In genomic region chr20:407953-408842, GRCh38 we compare ENCODE assay signal across 8 cellular contexts. TPM values are rescaled to one million over a fixed set of nuclear protein-coding genes. Genes with fewer than 3 reads are reported as not detected.
DNase-seq lines count a peak whose midpoint lies in the region; ATAC-seq and TF ChIP-seq lines count a peak whose summit lies in the region.

Gene RBCK1, plus strand, starts transcription at chr20:408299. Its CDS starts 459 bp downstream, at chr20:408758.

- H3K27me3 ChIP-seq in MM.1S (replicated peaks; ENCODE audit: insufficient read depth, low read length) = no peaks in the 10 kb centered on the region
- H3K27me3 ChIP-seq in SK-N-SH (ENCODE audit: insufficient read depth) = no peaks in the 10 kb centered on the region
- H3K27me3 ChIP-seq in suprapubic skin = no peaks in the 10 kb centered on the region

- H3K27ac Mint-ChIP-seq in activated naive CD4-positive, alpha-beta T cell treated with anti-CD3 and anti-CD28 coated beads, Interleukin-2, amount 10 ng/mL, durations not matched to agents 7 days and 5 days = peak within 1 kb of the TSS; percentile 95

- H3K4me2 ChIP-seq in MM.1S (ENCODE audit: low read depth, low read length) (peak within 1 kb of the TSS; percentile 67), SK-N-SH (peak within 1 kb of the TSS; percentile 98)

- peak within 1 kb of the TSS; percentile 95 for H3K4me3 Mint-ChIP-seq in activated naive CD4-positive, alpha-beta T cell treated with anti-CD3 and anti-CD28 coated beads, Interleukin-2, amount 10 ng/mL, durations not matched to agents 7 days and 5 days

- TF ChIP-seq POLR2A in suprapubic skin (IDR thresholded peaks at IDR 0.05) = no peak

- H3K27me3 Mint-ChIP-seq in activated naive CD4-positive, alpha-beta T cell treated with anti-CD3 and anti-CD28 coated beads, Interleukin-2, amount 10 ng/mL, durations not matched to agents 7 days and 5 days = no peaks in the 10 kb centered on the region

- H3K9me3 ChIP-seq in MM.1S (replicated peaks; ENCODE audit: insufficient read depth, low read length) = no peaks in the 10 kb centered on the region
- no peaks in the 10 kb centered on the region for H3K9me3 ChIP-seq in SK-N-SH
- no peaks in the 10 kb centered on the region for H3K9me3 ChIP-seq in suprapubic skin

- peak within 1 kb of the TSS; percentile 77 for H3K9ac ChIP-seq in MM.1S (ENCODE audit: low read length)
- H3K9ac ChIP-seq in SK-N-SH = peak within 1 kb of the TSS; percentile 99

- POLR2A ChIA-PET in SK-N-SH (lab: Yijun Ruan, JAX) = interaction anchor here (0.6 to 1.4 kb wide), 7 partner anchors 11 to 61 kb away, joined by 3 to 15 read pairs (median 5); partner anchors contain the start of genes NRSN2 and TRIB3

- H3K9me2 ChIP-seq in MM.1S (replicated peaks; ENCODE audit: insufficient read depth, low read length) = no peaks in the 10 kb centered on the region
- H3K9me2 ChIP-seq in SK-N-SH = no peaks in the 10 kb centered on the region

- DNase-seq in GF-D8 (lab: John Stamatoyannopoulos, UW) (peak; percentile 45), HCEC 1CT (peak; percentile 77), MM.1S (peak; percentile 84), SK-N-SH (peak; percentile 99), globus pallidus (ENCODE audit: low spot score) (peak; percentile 79), omental fat pad (ENCODE audit: low spot score) (peak; percentile 53), suprapubic skin (ENCODE audit: low spot score in 2 of 2) (peak; percentile 91 to 95)
- peak; percentile 92 for DNase-seq in activated naive CD4-positive, alpha-beta T cell treated with anti-CD3 and anti-CD28 coated beads, Interleukin-2, amount 10 ng/mL, durations not matched to agents 7 days and 5 days

- CTCF ChIA-PET in SK-N-SH (lab: Yijun Ruan, JAX) = interaction anchor here (0.6 to 2.1 kb wide), 10 partner anchors 16 to 331 kb away, joined by 3 to 8 read pairs (median 4); partner anchors contain the start of gene TRIB3
- CTCF ChIA-PET in activated naive CD4-positive, alpha-beta T cell treated with anti-CD3 and anti-CD28 coated beads, Interleukin-2, amount 10 ng/mL, durations not matched to agents 7 days and 5 days (lab: Charles Lee) = interaction anchor here (0.8 to 1.6 kb wide), 12 partner anchors 11 to 232 kb away, joined by 3 to 10 read pairs (median 4); no protein-coding TSS in a partner anchor

- H2AFZ ChIP-seq in MM.1S (ENCODE audit: low read length) = peak within 1 kb of the TSS; percentile 71
- H2AFZ ChIP-seq in SK-N-SH (ENCODE audit: low read depth) = peak within 1 kb of the TSS; percentile 71

- peaks cover 46% of the 10 kb centered on the region for H3K36me3 Mint-ChIP-seq in activated naive CD4-positive, alpha-beta T cell treated with anti-CD3 and anti-CD28 coated beads, Interleukin-2, amount 10 ng/mL, durations not matched to agents 7 days and 5 days

- peaks cover 10% of the 10 kb centered on the region for H3F3A ChIP-seq in MM.1S (ENCODE audit: insufficient read depth, low read length)
- peaks cover 9% of the 10 kb centered on the region for H3F3A ChIP-seq in SK-N-SH (replicated peaks; ENCODE audit: insufficient read depth)

- no peak for TF ChIP-seq EP300 in SK-N-SH (IDR thresholded peaks at IDR 0.05; ENCODE audit: borderline replicate concordance in 1 of 2, low read depth in 1 of 2, low read length in 1 of 2)
- TF ChIP-seq EP300 in suprapubic skin (IDR thresholded peaks at IDR 0.05) = no peak

- 0 out of 2 replicates have a peak, but pooled peaks cover 4% of the 10 kb centered on the region for H3K36me3 ChIP-seq in MM.1S (replicated peaks; ENCODE audit: insufficient read depth, low read length)
- peaks cover 14 to 37% of the 10 kb centered on the region in 2 experiments for H3K36me3 ChIP-seq in SK-N-SH (replicated peaks in 1 of 2; ENCODE audit: control insufficient read depth in 1 of 2, insufficient read depth in 2 of 2, low read length in 1 of 2)
- H3K36me3 ChIP-seq in suprapubic skin = peaks cover 3% of the 10 kb centered on the region

- ATAC-seq in omental fat pad (ENCODE audit: low FRiP score) = peak; percentile 92

- H3K4me1 Mint-ChIP-seq in activated naive CD4-positive, alpha-beta T cell treated with anti-CD3 and anti-CD28 coated beads, Interleukin-2, amount 10 ng/mL, durations not matched to agents 7 days and 5 days = peaks cover 54% of the 10 kb centered on the region

- H3K4me3 ChIP-seq in MM.1S (ENCODE audit: low read length) = peak within 1 kb of the TSS; percentile 91
- H3K4me3 ChIP-seq in SK-N-SH (ENCODE audit: low read depth in 2 of 2, low read length in 1 of 2) = peak within 1 kb of the TSS; percentile 86 to 99
- H3K4me3 ChIP-seq in suprapubic skin = peak within 1 kb of the TSS; percentile 98

- H3K4me1 ChIP-seq in MM.1S (ENCODE audit: low read length) (peaks cover 9% of the 10 kb centered on the region), SK-N-SH (ENCODE audit: control insufficient read depth in 1 of 2, insufficient read depth in 2 of 2, low read depth in 1 of 2, low read length in 1 of 2) (peaks cover 4 to 18% of the 10 kb centered on the region in 2 experiments; a peak in 2 of 4 replicates), suprapubic skin (peaks cover 27% of the 10 kb centered on the region)

- H3K9me3 Mint-ChIP-seq in activated naive CD4-positive, alpha-beta T cell treated with anti-CD3 and anti-CD28 coated beads, Interleukin-2, amount 10 ng/mL, durations not matched to agents 7 days and 5 days = peaks cover 8% of the 10 kb centered on the region

- under 1% methylated on average over 17 of the region's 87 CpGs for WGBS in SK-N-SH (ENCODE audit: low lambda C conversion rate)
- WGBS in suprapubic skin = 0% methylated on average over 10 of the region's 87 CpGs

- TF ChIP-seq RAD21 in SK-N-SH (IDR thresholded peaks at IDR 0.05; ENCODE audit: low read length) = no peak

- H3K27ac ChIP-seq in MM.1S (ENCODE audit: low read length) (peak within 1 kb of the TSS; percentile 50; the same call in 1 of the 2 replicates), SK-N-SH (ENCODE audit: low read depth in 2 of 2, low read length in 1 of 2) (peak within 1 kb of the TSS; percentile 82 to 90), suprapubic skin (peak within 1 kb of the TSS; percentile 96)

- no peak for TF ChIP-seq CTCF in MM.1S (IDR thresholded peaks at IDR 0.05; ENCODE audit: low read length)
- TF ChIP-seq CTCF in SK-N-SH (IDR thresholded peaks at IDR 0.05) = no peak
- TF ChIP-seq CTCF in omental fat pad (IDR thresholded peaks at IDR 0.05) = no peak
- TF ChIP-seq CTCF in suprapubic skin (IDR thresholded peaks at IDR 0.05) = no peak

- H4K20me1 ChIP-seq in MM.1S (ENCODE audit: insufficient read depth, low read length) = no peaks in the 10 kb centered on the region
- H4K20me1 ChIP-seq in SK-N-SH (ENCODE audit: insufficient read depth) = 0 out of 2 replicates have a peak, but pooled peaks cover 3% of the 10 kb centered on the region

- H3K79me2 ChIP-seq in MM.1S (ENCODE audit: low read length) = peaks cover 35% of the 10 kb centered on the region
- peaks cover 50% of the 10 kb centered on the region for H3K79me2 ChIP-seq in SK-N-SH (ENCODE audit: insufficient read depth)

TF ChIP-seq in SK-N-SH, 30 proteins besides CTCF, POLR2A, EP300 and RAD21 (continues in another document):
- TF ChIP-seq RXRA (IDR thresholded peaks at IDR 0.05; ENCODE audit: borderline replicate concordance, low read depth) = no peak
- no peak for TF ChIP-seq FOSL2 (IDR thresholded peaks at IDR 0.05; ENCODE audit: borderline replicate concordance, low read depth)
- peak; percentile 79 for TF ChIP-seq GABPA (IDR thresholded peaks at IDR 0.05; ENCODE audit: low read depth)
- no peak for TF ChIP-seq USF1 (IDR thresholded peaks at IDR 0.05; ENCODE audit: borderline replicate concordance, low read depth)
- peak; percentile 58; the same call in 1 of the 2 replicates for TF ChIP-seq ELF1 (IDR thresholded peaks at IDR 0.05)
- no peak for TF ChIP-seq SMC3 (IDR thresholded peaks at IDR 0.05; ENCODE audit: low read depth, low read length)
- TF ChIP-seq RFX5 (IDR thresholded peaks at IDR 0.05; ENCODE audit: low read length) = no peak
- no peak for TF ChIP-seq YY1 (IDR thresholded peaks at IDR 0.05; ENCODE audit: low read depth)
- no peak for TF ChIP-seq MAX (IDR thresholded peaks at IDR 0.05; ENCODE audit: low read depth)
- TF ChIP-seq MEF2A (IDR thresholded peaks at IDR 0.05; ENCODE audit: borderline replicate concordance, low read depth) = no peak
- peak; percentile 55; the same call in 1 of the 2 replicates for TF ChIP-seq POLR2AphosphoS5 (IDR thresholded peaks at IDR 0.05; ENCODE audit: low read depth, low read length)
- TF ChIP-seq NFIC (IDR thresholded peaks at IDR 0.05; ENCODE audit: borderline replicate concordance) = no peak
- peak; percentile 34; the same call in 1 of the 2 replicates for TF ChIP-seq MXI1 (IDR thresholded peaks at IDR 0.05; ENCODE audit: low read depth, low read length)
- TF ChIP-seq ZBTB33 (IDR thresholded peaks at IDR 0.05; ENCODE audit: borderline replicate concordance, low read depth) = no peak
- TF ChIP-seq FOXJ3 (CRISPR knock-in tag; IDR thresholded peaks at IDR 0.05) = no peak

RNA-seq across cellular contexts. Expression of gene RBCK1, which starts in this region (rescaled TPM):
- 94.3 and 105 TPM in 2 replicates for polyA plus RNA-seq in SK-N-SH (2012; rRNA removed)
- 55.2 and 70.2 TPM in 2 replicates for polyA plus RNA-seq in SK-N-SH (2012; cell fraction: cytosol; rRNA removed)
- 264 and 271 TPM in 2 replicates for polyA plus RNA-seq in SK-N-SH (2012; cell fraction: nucleus; rRNA removed)
- total RNA-seq in omental fat pad (10 to 100 TPM; 49.9 to 88.1 (median 52.9) TPM), suprapubic skin (10 to 100 TPM; 63.6 to 85.3 (median 78.5) TPM)

Comparison
In these comparisons a context has a peak if more than half of its experiments do, and no peak if none do; other contexts are left out.
1. Peak in every context shown above with its lines: DNase-seq, ATAC-seq, H3K4me3 ChIP-seq and H3K27ac ChIP-seq.
2. DNase-seq: peak in every context shown above with its lines; median percentile 99 in SK-N-SH; 93 in suprapubic skin; 92 in activated naive CD4-positive, alpha-beta T cell treated with anti-CD3 and anti-CD28 coated beads, Interleukin-2, amount 10 ng/mL, durations not matched to agents 7 days and 5 days; 84 in MM.1S; 79 in globus pallidus; 77 in HCEC 1CT; 53 in omental fat pad; 45 in GF-D8.